In the genomic region with DNA sequence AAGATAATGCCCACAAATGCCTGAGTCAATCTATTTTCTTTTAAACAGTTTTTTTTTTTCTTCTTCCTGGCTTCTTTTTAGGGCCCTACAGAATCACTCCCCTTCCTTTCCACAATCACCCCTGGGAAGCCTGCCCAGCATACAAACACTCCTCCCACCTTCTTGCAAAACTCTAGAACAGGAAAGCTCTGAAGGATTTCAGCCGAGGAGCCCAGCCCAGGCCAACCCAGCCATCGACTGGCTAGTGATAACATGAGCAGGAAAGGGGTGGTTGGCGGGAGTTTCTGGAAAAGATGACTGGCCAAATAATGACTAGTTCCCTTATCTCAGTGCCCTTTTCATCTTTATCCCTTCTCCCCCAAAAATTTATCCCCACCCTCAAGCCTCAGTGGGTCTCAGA, we compare ENCODE assay signal across 12 cellular contexts.
A peak's percentile ranks its signal among the peaks of the same experiment; 100 is the strongest.
DNase-seq lines count a peak whose midpoint lies in the region; ATAC-seq and TF ChIP-seq lines count a peak whose summit lies in the region.
"Had no signal": no experiment of that assay in that cellular context is flagged by ENCODE, and none has a peak within 500 bp of the region (broad histone marks: within the 10 kb centered on the region; RNA-seq: fewer than 3 reads in every experiment).

No MANE protein-coding gene starts in this region.

- H3K27me3 ChIP-seq in body of pancreas (no peaks in the 10 kb centered on the region), subcutaneous abdominal adipose tissue (ENCODE audit: control insufficient read depth in 5 of 5, insufficient read depth in 4 of 5, low read length in 5 of 5) (no peaks in the 10 kb centered on the region)

- 7 to 15% methylated on average over 3 of the region's 3 CpGs for WGBS in body of pancreas, 2 donors

- DNase-seq in HCEC 1CT, result peak; percentile 64
- DNase-seq in body of pancreas, result peak; percentile 69 to 88 (median 77)
- peak; percentile 37 for DNase-seq in kidney glomerular epithelial cell (lab: John Stamatoyannopoulos, UW)
- DNase-seq in RPMI8226, result no peak
- no peak for DNase-seq in T-helper 2 cell treated with Interferon-gamma antibody and Interleukin-4, amounts not matched to agents 5 μg/mL and 100 μg/mL, for 36 hours (ENCODE audit: low spot score)
- DNase-seq in OCI-M2 (lab: John Stamatoyannopoulos, UW; ENCODE audit: unreplicated experiment), result no peak
- no peak for DNase-seq in activated naive CD4-positive, alpha-beta T cell (lab: John Stamatoyannopoulos, UW)
- DNase-seq: activated gamma-delta T cell, H9 had no signal

- H3K4me3 ChIP-seq in body of pancreas, result no peak overlapping the region
- H3K4me3 ChIP-seq in subcutaneous abdominal adipose tissue (ENCODE audit: low read depth in 1 of 5, low read length in 5 of 5), result no peak overlapping the region

- H3K4me1 ChIP-seq in body of pancreas (peaks cover 12% of the 10 kb centered on the region), subcutaneous abdominal adipose tissue (ENCODE audit: control insufficient read depth in 5 of 5, insufficient read depth in 5 of 5, low read length in 5 of 5) (peaks cover 5 to 31% (median 19%) of the 10 kb centered on the region in 5 donors)

- peaks cover 59% of the 10 kb centered on the region for H3K36me3 Mint-ChIP-seq in T-helper 2 cell treated with Interferon-gamma antibody and Interleukin-4, amounts not matched to agents 5 μg/mL and 100 μg/mL, for 36 hours (ENCODE audit: low read depth)

- H3K9me3 ChIP-seq in body of pancreas, result no peaks in the 10 kb centered on the region
- no peaks in the 10 kb centered on the region for H3K9me3 ChIP-seq in subcutaneous abdominal adipose tissue (ENCODE audit: control insufficient read depth in 5 of 5, low read length in 5 of 5)

- ATAC-seq in body of pancreas, result peak; percentile 94
- ATAC-seq: SK-N-SH treated with all-trans-retinoic acid at 6 μM for 48 hours had no signal

- no peak for TF ChIP-seq CTCF in body of pancreas (IDR thresholded peaks at IDR 0.05)

- H3K27ac ChIP-seq in body of pancreas (peak overlapping the region in 3 of 4 donors; percentile 32 to 47 (median 41)), subcutaneous abdominal adipose tissue (ENCODE audit: low read depth, low read length) (peak overlapping the region; percentile 90)

- peak overlapping the region in 1 of 5 donors; percentile 42 for H3K9ac ChIP-seq in subcutaneous abdominal adipose tissue (ENCODE audit: low read length in 5 of 5)

- no peak overlapping the region for H3K27ac Mint-ChIP-seq in T-helper 2 cell treated with Interferon-gamma antibody and Interleukin-4, amounts not matched to agents 5 μg/mL and 100 μg/mL, for 36 hours
- H3K27ac Mint-ChIP-seq: H9, IgD-negative memory B cell had no signal

- H3K4me1 Mint-ChIP-seq in T-helper 2 cell treated with Interferon-gamma antibody and Interleukin-4, amounts not matched to agents 5 μg/mL and 100 μg/mL, for 36 hours (ENCODE audit: low read depth), result peaks cover 40% of the 10 kb centered on the region

- no peaks in the 10 kb centered on the region for H3K36me3 ChIP-seq in body of pancreas (replicated peaks in 1 of 2; ENCODE audit: insufficient read depth in 1 of 2, low read depth in 2 of 2)
- H3K36me3 ChIP-seq in subcutaneous abdominal adipose tissue (ENCODE audit: control insufficient read depth in 5 of 5, insufficient read depth in 5 of 5, low read length in 5 of 5), result no peaks in the 10 kb centered on the region

- H3K4me3 Mint-ChIP-seq in T-helper 2 cell treated with Interferon-gamma antibody and Interleukin-4, amounts not matched to agents 5 μg/mL and 100 μg/mL, for 36 hours, result no peak overlapping the region
- H3K4me3 Mint-ChIP-seq: H9, IgD-negative memory B cell had no signal

- H3K27me3 Mint-ChIP-seq in T-helper 2 cell treated with Interferon-gamma antibody and Interleukin-4, amounts not matched to agents 5 μg/mL and 100 μg/mL, for 36 hours (ENCODE audit: low read depth), result no peaks in the 10 kb centered on the region
- H3K27me3 Mint-ChIP-seq: IgD-negative memory B cell had no signal

- TF ChIP-seq POLR2A in body of pancreas (IDR thresholded peaks at IDR 0.05), result no peak

- H3K9me3 Mint-ChIP-seq in T-helper 2 cell treated with Interferon-gamma antibody and Interleukin-4, amounts not matched to agents 5 μg/mL and 100 μg/mL, for 36 hours, result no peaks in the 10 kb centered on the region
- H3K9me3 Mint-ChIP-seq: H9, IgD-negative memory B cell had no signal

- intact Hi-C loops in body of pancreas (cut with DNase I), result no loop called here

Comparison
In these comparisons a context has a peak if more than half of its experiments do, and no peak if none do; other contexts are left out.
1. DNase-seq: peak in HCEC 1CT (single experiment), body of pancreas (4 of 4) and kidney glomerular epithelial cell (single experiment); none in RPMI8226 (single experiment), T-helper 2 cell treated with Interferon-gamma antibody and Interleukin-4, amounts not matched to agents 5 μg/mL and 100 μg/mL, for 36 hours (single experiment), OCI-M2 (single experiment) and activated naive CD4-positive, alpha-beta T cell (0 of 4).